In the genomic region with DNA sequence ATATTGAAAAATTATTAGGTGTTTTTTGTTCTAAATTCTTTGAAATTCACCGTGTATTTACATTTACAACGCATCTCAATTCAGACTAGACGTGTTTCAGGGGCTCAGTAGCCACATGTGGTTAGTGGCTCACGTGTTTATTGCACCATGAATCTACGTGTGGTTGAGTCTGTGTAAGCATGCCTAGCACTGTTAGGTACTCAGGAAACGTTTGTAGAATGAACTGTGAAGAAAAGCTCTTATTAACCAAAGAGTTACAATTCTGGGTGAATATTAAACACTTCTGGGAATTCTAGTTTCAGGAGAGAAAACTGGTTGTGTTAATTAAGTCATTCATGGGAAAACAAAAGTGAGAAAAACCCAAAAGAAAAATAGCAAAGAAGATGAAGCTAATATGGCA, we compare ENCODE assay signal across 26 cellular contexts.
"Had no signal": no experiment of that assay in that cellular context is flagged by ENCODE, and none has a peak within 500 bp of the region (broad histone marks: within the 10 kb centered on the region; RNA-seq: fewer than 3 reads in every experiment).

No MANE protein-coding gene starts in this region.

- H3K4me1 ChIP-seq: SJSA1 had no signal

- FAIRE-seq: HepG2, K562, RCC 7860 had no signal

- H3K27ac Mint-ChIP-seq: T-cell had no signal

- H3K9me3 ChIP-seq: SJSA1 had no signal

- H3K36me3 Mint-ChIP-seq: T-cell had no signal

- H3K27ac ChIP-seq: KMS-11, SJSA1, SK-N-MC had no signal

- H3K27me3 ChIP-seq: SJSA1 had no signal

- H3K27me3 Mint-ChIP-seq: T-cell had no signal

- H3K4me2 ChIP-seq: KMS-11 had no signal

- H3K4me3 ChIP-seq: K562, SJSA1, SK-N-MC had no signal

- DNase-seq: IMR-90, Kasumi-1, MV-4-11, NCI-H1048, NCI-H1105, NCI-H1417, NCI-H1436 treated with DMSO at 0.1 percent for 48 hours, NCI-H1694, NCI-H187 treated with DMSO at 0.1 percent for 48 hours, NCI-H2029 treated with DMSO at 0.1 percent for 48 hours, NCI-H2171 treated with DMSO at 0.1 percent for 48 hours, NCI-H345, NCI-H524, NCI-H526 treated with DMSO at 0.1 percent for 48 hours, NCI-H774, Right ventricle myocardium superior, RPMI8226, SIG-M5, SW 1271, T-cell had no signal

- ATAC-seq: HepG2, K562, T-cell had no signal

- H3K4me1 Mint-ChIP-seq: T-cell had no signal

- H3K36me3 ChIP-seq: SJSA1 had no signal

- H3K4me3 Mint-ChIP-seq: T-cell had no signal

- H3K9ac ChIP-seq: KMS-11 had no signal
